Comparison of ENCODE assay signal across 21 cellular contexts in the genomic region with DNA sequence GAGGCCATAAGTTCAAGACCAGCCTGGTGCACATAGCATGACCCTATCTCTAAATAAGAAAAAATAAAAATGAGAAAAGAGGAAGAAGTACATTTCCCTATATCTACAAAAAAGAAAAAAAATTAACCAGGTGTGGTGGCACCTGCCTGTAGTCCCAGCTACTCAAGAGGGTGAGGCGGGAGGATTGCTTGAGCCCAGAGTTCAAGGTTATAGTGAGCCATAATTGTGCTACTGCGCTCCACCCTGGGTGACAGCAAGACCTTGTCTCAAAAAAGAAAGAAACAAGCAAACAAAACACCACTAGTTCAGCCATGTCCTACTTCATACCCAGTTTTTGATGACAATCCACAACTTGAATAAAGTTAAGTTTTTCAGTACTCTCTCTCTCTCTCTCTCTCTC. TPM values are rescaled to one million over a fixed set of nuclear protein-coding genes. Genes with fewer than 3 reads are reported as not detected.
DNase-seq lines count a peak whose midpoint lies in the region; ATAC-seq, FAIRE-seq and TF ChIP-seq lines count a peak whose summit lies in the region.
"Had no signal": no experiment of that assay in that cellular context is flagged by ENCODE, and none has a peak within 500 bp of the region (broad histone marks: within the 10 kb centered on the region; RNA-seq: fewer than 3 reads in every experiment).

No MANE protein-coding gene starts in this region.

- peak overlapping the region; percentile 76 for H3K27ac Mint-ChIP-seq in activated naive CD4-positive, alpha-beta T cell treated with anti-CD3 and anti-CD28 coated beads, Interleukin-2, amount 50 U/mL, for 24 hours
- H3K27ac Mint-ChIP-seq: GM23338 had no signal

- H3K27me3 ChIP-seq in colonic mucosa = no peaks in the 10 kb centered on the region
- H3K27me3 ChIP-seq in mucosa of rectum (ENCODE audit: control insufficient read depth in 2 of 2, insufficient read depth in 2 of 2, low read length in 2 of 2) = no peaks in the 10 kb centered on the region
- no peaks in the 10 kb centered on the region for H3K27me3 ChIP-seq in small intestine (ENCODE audit: control insufficient read depth in 2 of 2, insufficient read depth in 2 of 2, low read length in 2 of 2)
- no peaks in the 10 kb centered on the region for H3K27me3 ChIP-seq in prostate gland (replicated peaks; ENCODE audit: insufficient read depth)
- H3K27me3 ChIP-seq: BLaER1 had no signal

- no peaks in the 10 kb centered on the region for H3K9me3 Mint-ChIP-seq in activated naive CD4-positive, alpha-beta T cell treated with anti-CD3 and anti-CD28 coated beads, Interleukin-2, amount 50 U/mL, for 24 hours
- H3K9me3 Mint-ChIP-seq: GM23338 had no signal

- H3K4me3 ChIP-seq in colonic mucosa (no peak overlapping the region), mucosa of rectum (ENCODE audit: low read length in 2 of 2) (no peak overlapping the region), small intestine (ENCODE audit: low read depth in 1 of 2, low read length in 2 of 2) (no peak overlapping the region), prostate gland (no peak overlapping the region)
- H3K4me3 ChIP-seq: BLaER1, GM23338 had no signal

- no peak for FAIRE-seq in small intestine (lab: Jason Lieb, UNC)
- FAIRE-seq: D721Med, G401.6, GM12891 had no signal

- ATAC-seq in GM21786 (IDR thresholded peaks at IDR 0.05; ENCODE audit: unreplicated experiment) = no peak
- ATAC-seq: GM23338 had no signal

- no peak for TF ChIP-seq POLR2A in prostate gland (IDR thresholded peaks at IDR 0.05)

- no peaks in the 10 kb centered on the region for H3K27me3 Mint-ChIP-seq in activated naive CD4-positive, alpha-beta T cell treated with anti-CD3 and anti-CD28 coated beads, Interleukin-2, amount 50 U/mL, for 24 hours

- H3K9ac ChIP-seq in colonic mucosa (ENCODE audit: low read depth in 2 of 2, low read length in 2 of 2) (no peak overlapping the region), mucosa of rectum (ENCODE audit: low read depth in 1 of 2, low read length in 2 of 2) (no peak overlapping the region)
- H3K9ac ChIP-seq: BLaER1 had no signal

- no peaks in the 10 kb centered on the region for H3K4me1 ChIP-seq in colonic mucosa
- peaks cover 16 to 31% of the 10 kb centered on the region in 2 donors for H3K4me1 ChIP-seq in mucosa of rectum (ENCODE audit: control insufficient read depth in 2 of 2, insufficient read depth in 2 of 2, low read length in 2 of 2)
- H3K4me1 ChIP-seq in small intestine (ENCODE audit: control insufficient read depth in 2 of 2, insufficient read depth in 1 of 2, low read depth in 1 of 2, low read length in 1 of 2) = no peaks in the 10 kb centered on the region
- H3K4me1 ChIP-seq in prostate gland (replicated peaks) = no peaks in the 10 kb centered on the region

- no peaks in the 10 kb centered on the region for H3K36me3 Mint-ChIP-seq in activated naive CD4-positive, alpha-beta T cell treated with anti-CD3 and anti-CD28 coated beads, Interleukin-2, amount 50 U/mL, for 24 hours

- no peak for TF ChIP-seq CTCF in colonic mucosa (IDR thresholded peaks at IDR 0.05)
- no peak for TF ChIP-seq CTCF in prostate gland (IDR thresholded peaks at IDR 0.05)

- peaks cover 33% of the 10 kb centered on the region for H3K4me1 Mint-ChIP-seq in activated naive CD4-positive, alpha-beta T cell treated with anti-CD3 and anti-CD28 coated beads, Interleukin-2, amount 50 U/mL, for 24 hours

- peak overlapping the region; percentile 20 for H3K27ac ChIP-seq in colonic mucosa
- peak overlapping the region; percentile 64 to 79 for H3K27ac ChIP-seq in mucosa of rectum (ENCODE audit: low read depth in 2 of 2, low read length in 2 of 2)
- H3K27ac ChIP-seq in small intestine (ENCODE audit: low read depth in 1 of 2, low read length in 1 of 2) = no peak overlapping the region
- no peak overlapping the region for H3K27ac ChIP-seq in prostate gland
- H3K27ac ChIP-seq: BLaER1 had no signal

- H3K4me3 Mint-ChIP-seq in activated naive CD4-positive, alpha-beta T cell treated with anti-CD3 and anti-CD28 coated beads, Interleukin-2, amount 50 U/mL, for 24 hours = no peak overlapping the region
- H3K4me3 Mint-ChIP-seq: GM23338 had no signal

- H3K36me3 ChIP-seq in colonic mucosa = no peaks in the 10 kb centered on the region
- no peaks in the 10 kb centered on the region for H3K36me3 ChIP-seq in mucosa of rectum (ENCODE audit: control insufficient read depth in 2 of 2, insufficient read depth in 2 of 2, low read length in 2 of 2)
- H3K36me3 ChIP-seq in small intestine (ENCODE audit: control insufficient read depth in 2 of 2, insufficient read depth in 2 of 2, low read length in 2 of 2) = no peaks in the 10 kb centered on the region
- H3K36me3 ChIP-seq in prostate gland = no peaks in the 10 kb centered on the region
- H3K36me3 ChIP-seq: BLaER1 had no signal

- 18 to 58% (median 43%) methylated on average over 2 of the region's 2 CpGs for WGBS in small intestine, 3 donors
- 98% methylated on average over 2 of the region's 2 CpGs for WGBS in prostate gland

- DNase-seq in activated naive CD4-positive, alpha-beta T cell (lab: John Stamatoyannopoulos, UW) = no peak
- peak; percentile 65 for DNase-seq in colonic mucosa
- peak; percentile 71 for DNase-seq in small intestine
- DNase-seq in activated CD4-positive, alpha-beta T cell treated with anti-CD3 and anti-CD28 coated beads, Interleukin-2, amount 50 U/mL, for 4 hours = no peak
- no peak for DNase-seq in prostate gland (ENCODE audit: low spot score)
- DNase-seq: 8988T, AML-193, COR-L47, DMS153, DMS79 treated with DMSO at 0.1 percent for 48 hours, EL, H7 had no signal

- H3K9me3 ChIP-seq in colonic mucosa (no peaks in the 10 kb centered on the region), mucosa of rectum (ENCODE audit: control insufficient read depth in 2 of 2, low read length in 2 of 2) (no peaks in the 10 kb centered on the region), small intestine (ENCODE audit: control insufficient read depth, low read depth) (no peaks in the 10 kb centered on the region), prostate gland (no peaks in the 10 kb centered on the region)
- H3K9me3 ChIP-seq: BLaER1 had no signal

- intact Hi-C loops in colonic mucosa (cut with DNase I) = no loop called here
- intact Hi-C loops in prostate gland (cut with DNase I) = no loop called here

RNA-seq across cellular contexts. Expression of a gene that starts 30.7 kb away (rescaled TPM):
- under 1 TPM; 0.42 to 0.67 TPM for total RNA-seq in colonic mucosa
- 1 to 10 TPM in 1 of 3 donors, under 1 TPM in 1, not detected in 1; 0.81 to 3.4 TPM for polyA plus RNA-seq in small intestine
- 10 to 100 TPM in 1 of 2 donors, under 1 TPM in 1; 0.46 to 11.4 TPM for total RNA-seq in prostate gland
- total RNA-seq: GM23338, HT-29 had no signal

RNA-seq across cellular contexts. Expression of a gene that starts 30.9 kb away (rescaled TPM):
- total RNA-seq in colonic mucosa (1 to 10 TPM; 1.7 to 3.9 TPM), prostate gland (10 to 100 TPM in 1 of 2 donors, 1 to 10 TPM in 1; 5.4 to 29.9 TPM)
- polyA plus RNA-seq in small intestine = 10 to 100 TPM in 1 of 3 donors, 1 to 10 TPM in 1, under 1 TPM in 1; 0.67 to 15.5 (median 2.4) TPM
- total RNA-seq: HT-29 had no signal

Comparison
In these comparisons a context has a peak if more than half of its experiments do, and no peak if none do; other contexts are left out.
1. DNase-seq: peak in colonic mucosa (single experiment) and small intestine (single experiment); none in activated naive CD4-positive, alpha-beta T cell (0 of 4), activated CD4-positive, alpha-beta T cell treated with anti-CD3 and anti-CD28 coated beads, Interleukin-2, amount 50 U/mL, for 4 hours (0 of 2) and prostate gland (single experiment).
2. H3K27ac ChIP-seq: peak in colonic mucosa (single experiment) and mucosa of rectum (2 of 2); none in small intestine (0 of 2) and prostate gland (0 of 2).